19 cellular contexts compared by ENCODE assay signal in genomic region chr2:170965446-170966225, GRCh38. TPM values are rescaled to one million over a fixed set of nuclear protein-coding genes. Genes with fewer than 3 reads are reported as not detected.
DNase-seq lines count a peak whose midpoint lies in the region; ATAC-seq and TF ChIP-seq lines count a peak whose summit lies in the region.
"Had no signal": no experiment of that assay in that cellular context is flagged by ENCODE, and none has a peak within 500 bp of the region (broad histone marks: within the 10 kb centered on the region; RNA-seq: fewer than 3 reads in every experiment).

No MANE protein-coding gene starts in this region.

- H3K27ac ChIP-seq in suprapubic skin = peak overlapping the region; percentile 7
- H3K27ac ChIP-seq: body of pancreas, psoas muscle, upper lobe of left lung had no signal

- H3K27me3 Mint-ChIP-seq in activated naive CD4-positive, alpha-beta T cell treated with anti-CD3 and anti-CD28 coated beads, Interleukin-2, amount 50 U/mL, for 24 hours = no peaks in the 10 kb centered on the region
- H3K27me3 Mint-ChIP-seq: CD8-positive, alpha-beta memory T cell had no signal

- TF ChIP-seq EP300 in suprapubic skin (IDR thresholded peaks at IDR 0.05) = no peak

- intact Hi-C loops in head of caudate nucleus (cut with DNase I) = no loop called here

- H3K4me3 ChIP-seq in astrocyte of the cerebellum (ENCODE audit: low read depth, low read length) (no peak overlapping the region), suprapubic skin (no peak overlapping the region)
- H3K4me3 ChIP-seq: body of pancreas, psoas muscle, upper lobe of left lung had no signal

- H3K9me3 ChIP-seq in suprapubic skin = no peaks in the 10 kb centered on the region
- H3K9me3 ChIP-seq: body of pancreas, psoas muscle, upper lobe of left lung had no signal

- ATAC-seq in GM21717 (IDR thresholded peaks at IDR 0.05; ENCODE audit: unreplicated experiment) (no peak), HG03025 (IDR thresholded peaks at IDR 0.05; ENCODE audit: low FRiP score, unreplicated experiment) (no peak)
- ATAC-seq: body of pancreas, psoas muscle had no signal

- no peaks in the 10 kb centered on the region for H3K4me1 Mint-ChIP-seq in activated naive CD4-positive, alpha-beta T cell treated with anti-CD3 and anti-CD28 coated beads, Interleukin-2, amount 50 U/mL, for 24 hours
- H3K4me1 Mint-ChIP-seq: CD8-positive, alpha-beta memory T cell had no signal

- no peak for DNase-seq in activated naive CD4-positive, alpha-beta T cell (lab: John Stamatoyannopoulos, UW)
- DNase-seq in astrocyte of the cerebellum (ENCODE audit: low read depth) = peak; percentile 52
- DNase-seq in head of caudate nucleus = peak in 34 of 42 donors; percentile 13 to 76 (median 40)
- no peak for DNase-seq in suprapubic skin (ENCODE audit: low spot score in 2 of 2)
- no peak for DNase-seq in 8988T
- DNase-seq: activated CD4-positive, alpha-beta T cell treated with anti-CD3 and anti-CD28 coated beads for 4 hours; activated CD8-positive, alpha-beta memory T cell treated with anti-CD3 and anti-CD28 coated beads, Interleukin-2, amount 50 U/mL, for 4 hours; activated gamma-delta T cell treated with Interleukin-2 at 50 U/mL for 16 hours; body of pancreas; CD8-positive, alpha-beta memory T cell; NCI-H1436; NCI-H446; psoas muscle; SHP77; stimulated activated naive CD4-positive, alpha-beta T cell treated with Interleukin-2 at 50 U/mL for 16 hours had no signal

- no peaks in the 10 kb centered on the region for H3K27me3 ChIP-seq in suprapubic skin
- H3K27me3 ChIP-seq: body of pancreas, upper lobe of left lung had no signal

- no peaks in the 10 kb centered on the region for H3K9me3 Mint-ChIP-seq in activated naive CD4-positive, alpha-beta T cell treated with anti-CD3 and anti-CD28 coated beads, Interleukin-2, amount 50 U/mL, for 24 hours
- H3K9me3 Mint-ChIP-seq: CD8-positive, alpha-beta memory T cell had no signal

- in situ Hi-C loops in astrocyte of the cerebellum (cut with HindIII; ENCODE audit: low sequenced_read_pairs) = loop anchor here (5.0 to 25.0 kb wide), 2 partner anchors 192 to 447 kb away; no protein-coding TSS in a partner anchor

- TF ChIP-seq CTCF in astrocyte of the cerebellum (IDR thresholded peaks at IDR 0.05; ENCODE audit: low read depth, low read length, missing control alignments) (no peak), suprapubic skin (IDR thresholded peaks at IDR 0.05) (no peak)

- peaks cover 8% of the 10 kb centered on the region for H3K4me1 ChIP-seq in suprapubic skin
- H3K4me1 ChIP-seq: body of pancreas, psoas muscle, upper lobe of left lung had no signal

- H3K4me3 Mint-ChIP-seq in activated naive CD4-positive, alpha-beta T cell treated with anti-CD3 and anti-CD28 coated beads, Interleukin-2, amount 50 U/mL, for 24 hours = no peak overlapping the region
- H3K4me3 Mint-ChIP-seq: CD8-positive, alpha-beta memory T cell had no signal

- no peak for TF ChIP-seq POLR2A in suprapubic skin (IDR thresholded peaks at IDR 0.05)

- 67% methylated on average over 16 of the region's 20 CpGs for WGBS in suprapubic skin

- peak overlapping the region; percentile 9 for H3K27ac Mint-ChIP-seq in activated naive CD4-positive, alpha-beta T cell treated with anti-CD3 and anti-CD28 coated beads, Interleukin-2, amount 50 U/mL, for 24 hours

- H3K36me3 Mint-ChIP-seq in activated naive CD4-positive, alpha-beta T cell treated with anti-CD3 and anti-CD28 coated beads, Interleukin-2, amount 50 U/mL, for 24 hours = peaks cover 6% of the 10 kb centered on the region

- H3K36me3 ChIP-seq in suprapubic skin = peaks cover 71% of the 10 kb centered on the region

RNA-seq across cellular contexts. Expression of gene GORASP2, which starts 36.6 kb away (rescaled TPM):
- 10 to 100 TPM; 40.6 to 59.8 (median 47.1) TPM for total RNA-seq in suprapubic skin

Comparison
In these comparisons a context has a peak if more than half of its experiments do, and no peak if none do; other contexts are left out.
1. DNase-seq: peak in astrocyte of the cerebellum (single experiment) and head of caudate nucleus (34 of 42); none in activated naive CD4-positive, alpha-beta T cell (0 of 4), suprapubic skin (0 of 2) and 8988T (single experiment).